ENCODE assay signal across 9 cellular contexts in the genomic region with DNA sequence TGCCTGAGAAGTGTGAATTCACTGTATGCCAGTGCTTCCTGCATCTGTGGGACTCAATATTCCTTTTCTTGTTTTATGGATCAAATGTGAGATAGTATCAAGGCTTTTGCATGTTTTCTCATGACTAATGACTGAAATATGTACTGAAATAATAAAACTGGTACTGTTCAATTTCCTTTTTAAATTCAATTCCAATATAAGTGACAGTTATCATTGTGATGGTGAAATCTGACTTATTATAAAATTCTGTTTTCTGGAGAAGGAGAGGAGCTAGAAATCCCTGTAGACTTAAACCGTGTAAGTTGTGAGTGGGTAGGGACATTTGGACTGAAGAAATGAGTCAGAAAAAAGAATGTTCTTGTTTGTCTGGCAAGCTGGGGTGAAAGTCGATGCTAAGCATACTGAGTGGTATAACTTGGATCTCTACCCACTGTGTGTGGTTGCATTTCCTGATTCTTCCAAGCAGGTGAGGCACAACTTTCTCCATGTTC.
DNase-seq lines count a peak whose midpoint lies in the region; ATAC-seq and TF ChIP-seq lines count a peak whose summit lies in the region.
"Had no signal": no experiment of that assay in that cellular context is flagged by ENCODE, and none has a peak within 500 bp of the region (broad histone marks: within the 10 kb centered on the region; RNA-seq: fewer than 3 reads in every experiment).

No MANE protein-coding gene starts in this region.

- H3K9me3 ChIP-seq in SJCRH30 (replicated peaks) = no peaks in the 10 kb centered on the region

- peak; percentile 87 for DNase-seq in ELR (ENCODE audit: low read depth)
- peak; percentile 67 to 76 for DNase-seq in SJCRH30
- DNase-seq in fibroblast of mammary gland (ENCODE audit: low read depth) = peak; percentile 86
- peak; percentile 81 for DNase-seq in retinal pigment epithelial cell (ENCODE audit: low read depth)
- no peak for DNase-seq in NCI-H146 (lab: John Stamatoyannopoulos, UW)
- DNase-seq: activated gamma-delta T cell treated with Interleukin-2 at 50 U/mL for 16 hours had no signal

- peaks cover 28% of the 10 kb centered on the region for H3K4me1 ChIP-seq in SJCRH30

- no peaks in the 10 kb centered on the region for H3K27me3 ChIP-seq in SJCRH30

- no peak for ATAC-seq in GM18907 (IDR thresholded peaks at IDR 0.05; ENCODE audit: unreplicated experiment)
- ATAC-seq in HG03565 (IDR thresholded peaks at IDR 0.05; ENCODE audit: unreplicated experiment) = no peak
- no peak for ATAC-seq in GM18517 (IDR thresholded peaks at IDR 0.05; ENCODE audit: unreplicated experiment)

- peaks cover 6% of the 10 kb centered on the region; the same call in 1 of the 2 replicates for H3K36me3 ChIP-seq in SJCRH30

- H3K27ac ChIP-seq in SJCRH30 = peak overlapping the region; percentile 79

- H3K4me3 ChIP-seq in SJCRH30 = no peak overlapping the region
- H3K4me3 ChIP-seq in fibroblast of mammary gland (ENCODE audit: control insufficient read depth, low read depth, low read length) = no peak overlapping the region
- no peak overlapping the region for H3K4me3 ChIP-seq in retinal pigment epithelial cell (ENCODE audit: low read length)

- TF ChIP-seq CTCF in fibroblast of mammary gland (conservative IDR thresholded peaks at IDR 0.05; ENCODE audit: control insufficient read depth, insufficient read depth, low read depth, low read length) (no peak), retinal pigment epithelial cell (conservative IDR thresholded peaks at IDR 0.05; ENCODE audit: low read depth, low read length) (no peak)
